1 cellular context compared by ENCODE assay signal in genomic region chr16:598823-599739, GRCh38.
A peak's percentile ranks its signal among the peaks of the same experiment; 100 is the strongest.
TF ChIP-seq lines count a peak whose summit lies in the region.

No MANE protein-coding gene starts in this region.

TF ChIP-seq in K562, 482 proteins besides CTCF, POLR2A, EP300 and RAD21:
- TF ChIP-seq GATAD2A (IDR thresholded peaks at IDR 0.05) (no peak), POLR2G (IDR thresholded peaks at IDR 0.05; ENCODE audit: low read depth, low read length) (no peak), RBFOX2 (IDR thresholded peaks at IDR 0.05; ENCODE audit: low read depth, low read length) (peak; percentile 29; the same call in 1 of the 2 replicates), CBFB (CRISPR knock-in tag; IDR thresholded peaks at IDR 0.05) (no peak), MYNN (IDR thresholded peaks at IDR 0.05) (no peak), MYNN (CRISPR knock-in tag; IDR thresholded peaks at IDR 0.05) (no peak), MCM3 (IDR thresholded peaks at IDR 0.05) (no peak), PYGO2 (tag; IDR thresholded peaks at IDR 0.05) (no peak)
